7 cellular contexts compared by ENCODE assay signal in the genomic region with DNA sequence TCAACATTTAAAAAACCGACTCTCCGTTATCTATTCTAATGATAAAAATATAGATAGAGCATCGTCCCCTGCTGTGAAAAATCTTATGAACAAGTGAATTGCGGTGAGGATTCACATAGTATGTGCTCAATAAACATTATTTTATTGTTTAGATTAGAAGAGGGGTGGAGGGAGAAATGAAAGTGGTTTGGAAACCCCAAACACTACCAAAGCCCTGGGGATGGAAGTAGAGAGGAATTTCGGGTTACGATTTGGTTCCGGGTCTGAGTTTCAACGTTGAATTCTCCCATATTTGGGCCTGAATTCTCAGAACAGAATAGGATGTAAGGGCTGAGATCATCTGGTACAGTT. TPM values are rescaled to one million over a fixed set of nuclear protein-coding genes. Genes with fewer than 3 reads are reported as not detected.
DNase-seq lines count a peak whose midpoint lies in the region; TF ChIP-seq lines count a peak whose summit lies in the region.

No MANE protein-coding gene starts in this region.

- H3K36me3 Mint-ChIP-seq in activated naive CD8-positive, alpha-beta T cell: peaks cover 4% of the 10 kb centered on the region

- H3K27me3 ChIP-seq in HUES48 (ENCODE audit: control insufficient read depth, insufficient read depth, low read length) (no peaks in the 10 kb centered on the region), iPS-20b (ENCODE audit: insufficient read depth, low read length) (no peaks in the 10 kb centered on the region), stomach (no peaks in the 10 kb centered on the region)

- no peaks in the 10 kb centered on the region for H3K27me3 Mint-ChIP-seq in activated naive CD8-positive, alpha-beta T cell

- TF ChIP-seq EP300 in stomach (IDR thresholded peaks at IDR 0.05): no peak

- intact Hi-C loops in stomach (cut with DNase I; ENCODE audit: low total_unique reads): no loop called here

- no peaks in the 10 kb centered on the region for H3K9me3 Mint-ChIP-seq in activated naive CD8-positive, alpha-beta T cell (ENCODE audit: low read depth)

- H3K36me3 ChIP-seq in HUES48 (ENCODE audit: control insufficient read depth, insufficient read depth, low read length) (no peaks in the 10 kb centered on the region), iPS-20b (ENCODE audit: insufficient read depth, low read depth, low read length) (no peaks in the 10 kb centered on the region), stomach (peaks cover 0 to 9% (median 0%) of the 10 kb centered on the region in 4 donors)

- H3K4me1 ChIP-seq in HUES48 (ENCODE audit: control insufficient read depth, insufficient read depth, low read length) (peaks cover 13% of the 10 kb centered on the region), iPS-20b (ENCODE audit: insufficient read depth, low read length) (peaks cover 4% of the 10 kb centered on the region), stomach (peaks cover 26 to 50% (median 36%) of the 10 kb centered on the region in 4 donors)

- DNase-seq in stomach (no peak), hippocampal formation (lab: John Stamatoyannopoulos, UW) (no peak), NCI-H2029 (lab: John Stamatoyannopoulos, UW) (no peak), NCI-H446 treated with DMSO at 0.1 percent for 48 hours (lab: John Stamatoyannopoulos, UW) (no peak)

- peak overlapping the region; percentile 69 for H3K9ac ChIP-seq in HUES48 (ENCODE audit: low read depth, low read length)
- H3K9ac ChIP-seq in iPS-20b (ENCODE audit: low read depth, low read length): peak overlapping the region; percentile 70; the same call in 1 of the 2 replicates

- H3K27ac Mint-ChIP-seq in activated naive CD8-positive, alpha-beta T cell: peak overlapping the region; percentile 95

- peaks cover 31% of the 10 kb centered on the region for H3K4me1 Mint-ChIP-seq in activated naive CD8-positive, alpha-beta T cell (ENCODE audit: low read depth)

- no peak for TF ChIP-seq POLR2A in stomach (IDR thresholded peaks at IDR 0.05)

- no peak for TF ChIP-seq CTCF in stomach (IDR thresholded peaks at IDR 0.05)

- WGBS in stomach, 5 donors: 8 to 14% (median 10%) methylated on average over 8 of the region's 8 CpGs

- H3K4me3 ChIP-seq in HUES48 (ENCODE audit: low read depth, low read length) (peak overlapping the region; percentile 86), iPS-20b (ENCODE audit: low read length) (peak overlapping the region; percentile 80), stomach (peak overlapping the region; percentile 69 to 98 (median 88))

- H3K4me3 Mint-ChIP-seq in activated naive CD8-positive, alpha-beta T cell: peak overlapping the region; percentile 95

- H3K9me3 ChIP-seq in HUES48 (ENCODE audit: control insufficient read depth, insufficient read depth, low read length) (no peaks in the 10 kb centered on the region), iPS-20b (ENCODE audit: insufficient read depth, low read depth, low read length) (no peaks in the 10 kb centered on the region), stomach (no peaks in the 10 kb centered on the region)

- H3K27ac ChIP-seq in HUES48 (ENCODE audit: low read depth, low read length) (peak overlapping the region; percentile 77), iPS-20b (ENCODE audit: low read length) (no peak overlapping the region), stomach (peak overlapping the region; percentile 57 to 100 (median 97))

RNA-seq across cellular contexts. Expression of a gene that starts 0.5 kb away (rescaled TPM):
- total RNA-seq in stomach: 100 to 1,000 TPM in 2 of 5 donors, 10 to 100 TPM in 3; 10.7 to 312 (median 94.2) TPM
- 100 to 1,000 TPM in 1 of 3 donors, 10 to 100 TPM in 2; 22.2 to 117 (median 84.2) TPM for polyA plus RNA-seq in stomach

RNA-seq across cellular contexts. Expression of a gene that starts 46.8 kb away (rescaled TPM):
- total RNA-seq in stomach: 100 to 1,000 TPM in 1 of 5 donors, 10 to 100 TPM in 4; 11.2 to 125 (median 18.5) TPM
- 1 to 10 TPM; 3.7 to 7.8 (median 4.0) TPM for polyA plus RNA-seq in stomach

RNA-seq across cellular contexts. Expression of a gene that starts 58.0 kb away (rescaled TPM):
- 10 to 100 TPM in 3 of 5 donors, 1 to 10 TPM in 1, under 1 TPM in 1; 0.58 to 40.0 (median 22.7) TPM for total RNA-seq in stomach
- 10 to 100 TPM; 20.4 to 25.1 (median 21.8) TPM for polyA plus RNA-seq in stomach
